Comparison of ENCODE assay signal across 17 cellular contexts in the genomic region with DNA sequence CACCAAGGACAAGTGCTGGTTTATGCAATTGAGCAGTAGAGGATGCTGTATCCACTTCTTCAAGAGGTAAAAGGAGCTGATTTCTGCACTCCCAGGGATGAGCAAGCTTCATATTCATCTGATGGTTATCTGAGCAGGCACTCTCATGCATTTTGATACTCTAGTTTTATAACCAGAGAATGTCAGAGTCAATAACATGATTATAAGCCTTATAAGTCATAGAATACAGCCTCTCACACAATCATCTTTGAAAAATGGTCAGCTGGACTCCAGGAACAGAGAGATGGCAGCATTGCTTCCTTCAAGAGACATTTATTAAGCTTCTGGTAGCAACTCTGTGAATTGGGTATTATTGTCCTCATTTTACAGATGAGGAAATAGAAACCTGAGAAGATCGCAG.
DNase-seq lines count a peak whose midpoint lies in the region; ATAC-seq and TF ChIP-seq lines count a peak whose summit lies in the region.
"Had no signal": no experiment of that assay in that cellular context is flagged by ENCODE, and none has a peak within 500 bp of the region (broad histone marks: within the 10 kb centered on the region; RNA-seq: fewer than 3 reads in every experiment).

No MANE protein-coding gene starts in this region.

- ATAC-seq in HG03442 (IDR thresholded peaks at IDR 0.05; ENCODE audit: unreplicated experiment) (no peak), GM19452 (IDR thresholded peaks at IDR 0.05; ENCODE audit: unreplicated experiment) (no peak)
- ATAC-seq: T-helper 17 cell had no signal

- H3K4me1 ChIP-seq in endodermal cell (ENCODE audit: control insufficient read depth, insufficient read depth, low read length) (peaks cover 15% of the 10 kb centered on the region), rectal smooth muscle tissue (ENCODE audit: control insufficient read depth, insufficient read depth, low read length) (peaks cover 42% of the 10 kb centered on the region)
- H3K4me1 ChIP-seq: parathyroid adenoma had no signal

- no peak for TF ChIP-seq CTCF in endodermal cell (conservative IDR thresholded peaks at IDR 0.05)

- H3K27ac ChIP-seq in endodermal cell (ENCODE audit: low read depth, low read length) (no peak overlapping the region), rectal smooth muscle tissue (ENCODE audit: low read depth, low read length) (peak overlapping the region; percentile 19)
- H3K27ac ChIP-seq: 22Rv1, parathyroid adenoma had no signal

- WGBS in endodermal cell (ENCODE audit: insufficient coverage in 1 of 2, insufficient read length in 1 of 2), 2 experiments = 77 to 100% methylated on average over 1 of the region's 1 CpG

- H3K4me3 Mint-ChIP-seq in endodermal cell = no peak overlapping the region
- no peak overlapping the region for H3K4me3 Mint-ChIP-seq in activated T-helper 1 cell treated with anti-CD3 and anti-CD28 coated beads, Interleukin-12 subunit alpha, Interleukin-12 subunit beta, Interleukin-2, Interleukin-4 antibody, amounts not matched to agents 30 ng/mL and 10 ng/mL and 1 ng/mL, durations not matched to agents 14 hours and 24 hours and 36 hours
- H3K4me3 Mint-ChIP-seq: activated naive CD4-positive, alpha-beta T cell treated with anti-CD3 and anti-CD28 coated beads, Interleukin-2, amount 10 ng/mL, durations not matched to agents 7 days and 5 days; T-helper 17 cell had no signal

- no peaks in the 10 kb centered on the region for H3K9me3 ChIP-seq in endodermal cell (ENCODE audit: control insufficient read depth, low read length)

- H3K9ac ChIP-seq in endodermal cell (ENCODE audit: extremely low read depth, low read length, poor library complexity, severe bottlenecking) = no peak overlapping the region
- H3K9ac ChIP-seq in rectal smooth muscle tissue (ENCODE audit: low read length) = no peak overlapping the region
- H3K9ac ChIP-seq: parathyroid adenoma had no signal

- H3K36me3 Mint-ChIP-seq in endodermal cell (ENCODE audit: low read depth) = no peaks in the 10 kb centered on the region
- H3K36me3 Mint-ChIP-seq in activated T-helper 1 cell treated with anti-CD3 and anti-CD28 coated beads, Interleukin-12 subunit alpha, Interleukin-12 subunit beta, Interleukin-2, Interleukin-4 antibody, amounts not matched to agents 30 ng/mL and 10 ng/mL and 1 ng/mL, durations not matched to agents 14 hours and 24 hours and 36 hours (ENCODE audit: low read depth) = no peaks in the 10 kb centered on the region
- H3K36me3 Mint-ChIP-seq: activated naive CD4-positive, alpha-beta T cell treated with anti-CD3 and anti-CD28 coated beads, Interleukin-2, amount 10 ng/mL, durations not matched to agents 7 days and 5 days had no signal

- peaks cover 42% of the 10 kb centered on the region for H3K4me1 Mint-ChIP-seq in endodermal cell
- no peaks in the 10 kb centered on the region for H3K4me1 Mint-ChIP-seq in activated T-helper 1 cell treated with anti-CD3 and anti-CD28 coated beads, Interleukin-12 subunit alpha, Interleukin-12 subunit beta, Interleukin-2, Interleukin-4 antibody, amounts not matched to agents 30 ng/mL and 10 ng/mL and 1 ng/mL, durations not matched to agents 14 hours and 24 hours and 36 hours (ENCODE audit: low read depth)
- H3K4me1 Mint-ChIP-seq: activated naive CD4-positive, alpha-beta T cell treated with anti-CD3 and anti-CD28 coated beads, Interleukin-2, amount 10 ng/mL, durations not matched to agents 7 days and 5 days; T-helper 17 cell had no signal

- no peak overlapping the region for H3K27ac Mint-ChIP-seq in endodermal cell
- H3K27ac Mint-ChIP-seq in activated T-helper 1 cell treated with anti-CD3 and anti-CD28 coated beads, Interleukin-12 subunit alpha, Interleukin-12 subunit beta, Interleukin-2, Interleukin-4 antibody, amounts not matched to agents 30 ng/mL and 10 ng/mL and 1 ng/mL, durations not matched to agents 14 hours and 24 hours and 36 hours = no peak overlapping the region
- H3K27ac Mint-ChIP-seq: activated naive CD4-positive, alpha-beta T cell treated with anti-CD3 and anti-CD28 coated beads, Interleukin-2, amount 10 ng/mL, durations not matched to agents 7 days and 5 days; T-helper 17 cell had no signal

- H3K27me3 ChIP-seq in endodermal cell (ENCODE audit: control insufficient read depth, insufficient read depth, low read length, poor library complexity, severe bottlenecking) (no peaks in the 10 kb centered on the region), rectal smooth muscle tissue (ENCODE audit: control insufficient read depth, insufficient read depth, low read length) (no peaks in the 10 kb centered on the region)

- intact Hi-C loops in activated T-helper 1 cell treated with anti-CD3 and anti-CD28 coated beads, Interleukin-12 subunit alpha, Interleukin-12 subunit beta, Interleukin-2, Interleukin-4 antibody, amounts not matched to agents 30 ng/mL and 10 ng/mL and 1 ng/mL, durations not matched to agents 14 hours and 24 hours and 36 hours (cut with micrococcal nuclease) = no loop called here

- no peaks in the 10 kb centered on the region for H3K27me3 Mint-ChIP-seq in endodermal cell (ENCODE audit: insufficient read depth)
- no peaks in the 10 kb centered on the region for H3K27me3 Mint-ChIP-seq in activated T-helper 1 cell treated with anti-CD3 and anti-CD28 coated beads, Interleukin-12 subunit alpha, Interleukin-12 subunit beta, Interleukin-2, Interleukin-4 antibody, amounts not matched to agents 30 ng/mL and 10 ng/mL and 1 ng/mL, durations not matched to agents 14 hours and 24 hours and 36 hours (ENCODE audit: insufficient read depth)
- H3K27me3 Mint-ChIP-seq: activated naive CD4-positive, alpha-beta T cell treated with anti-CD3 and anti-CD28 coated beads, Interleukin-2, amount 10 ng/mL, durations not matched to agents 7 days and 5 days had no signal

- DNase-seq in DMS53 (lab: John Stamatoyannopoulos, UW) (peak; percentile 3), DMS53 treated with DMSO at 0.1 percent for 48 hours (lab: John Stamatoyannopoulos, UW; ENCODE audit: unreplicated experiment) (no peak), NCI-H2196 (lab: John Stamatoyannopoulos, UW; ENCODE audit: unreplicated experiment) (peak; percentile 37), endodermal cell (no peak)
- DNase-seq in activated T-helper 1 cell treated with anti-CD3 and anti-CD28 coated beads, Interleukin-12 subunit alpha, Interleukin-12 subunit beta, Interleukin-2, Interleukin-4 antibody, amounts not matched to agents 30 ng/mL and 10 ng/mL and 1 ng/mL, durations not matched to agents 14 hours and 24 hours and 36 hours (ENCODE audit: low spot score) = no peak
- DNase-seq: activated CD4-positive, CD25-positive, alpha-beta regulatory T cell treated with anti-CD3 and anti-CD28 coated beads, Interleukin-2, amount 50 U/mL, for 72 hours; activated naive CD4-positive, alpha-beta T cell treated with anti-CD3 and anti-CD28 coated beads, Interleukin-2, amount 10 ng/mL, durations not matched to agents 7 days and 5 days; head of caudate nucleus; KG1; NCI-H1436 treated with DMSO at 0.1 percent for 48 hours; RPMI8226; T-helper 17 cell had no signal

- H3K4me3 ChIP-seq in endodermal cell (ENCODE audit: low read length) (peak overlapping the region; percentile 9), rectal smooth muscle tissue (ENCODE audit: low read length) (no peak overlapping the region)

- H3K36me3 ChIP-seq in endodermal cell (ENCODE audit: control insufficient read depth, insufficient read depth, low read length) (no peaks in the 10 kb centered on the region), rectal smooth muscle tissue (ENCODE audit: control insufficient read depth, insufficient read depth, low read length) (no peaks in the 10 kb centered on the region)

- H3K9me3 Mint-ChIP-seq in endodermal cell = no peaks in the 10 kb centered on the region
- no peaks in the 10 kb centered on the region for H3K9me3 Mint-ChIP-seq in activated T-helper 1 cell treated with anti-CD3 and anti-CD28 coated beads, Interleukin-12 subunit alpha, Interleukin-12 subunit beta, Interleukin-2, Interleukin-4 antibody, amounts not matched to agents 30 ng/mL and 10 ng/mL and 1 ng/mL, durations not matched to agents 14 hours and 24 hours and 36 hours
- H3K9me3 Mint-ChIP-seq: activated naive CD4-positive, alpha-beta T cell treated with anti-CD3 and anti-CD28 coated beads, Interleukin-2, amount 10 ng/mL, durations not matched to agents 7 days and 5 days had no signal

Comparison
In these comparisons a context has a peak if more than half of its experiments do, and no peak if none do; other contexts are left out.
1. DNase-seq: peak in DMS53 (single experiment) and NCI-H2196 (single experiment); none in DMS53 treated with DMSO at 0.1 percent for 48 hours (single experiment), endodermal cell (single experiment) and activated T-helper 1 cell treated with anti-CD3 and anti-CD28 coated beads, Interleukin-12 subunit alpha, Interleukin-12 subunit beta, Interleukin-2, Interleukin-4 antibody, amounts not matched to agents 30 ng/mL and 10 ng/mL and 1 ng/mL, durations not matched to agents 14 hours and 24 hours and 36 hours (single experiment).